Comparison of ENCODE assay signal across 1 cellular context in genomic region chr22:49962012-49962750, GRCh38.
TF ChIP-seq lines count a peak whose summit lies in the region.

No MANE protein-coding gene starts in this region.

TF ChIP-seq in K562, 482 proteins besides CTCF, POLR2A, EP300 and RAD21 (continued from another document and continues in another):
- TF ChIP-seq ZNF384 (IDR thresholded peaks at IDR 0.05; ENCODE audit: low read depth, low read length) (no peak), XRCC4 (IDR thresholded peaks at IDR 0.05; ENCODE audit: extremely low read depth, insufficient read depth, insufficient read length) (no peak), RB1 (IDR thresholded peaks at IDR 0.05; ENCODE audit: low read depth) (no peak), LCOR (CRISPR knock-in tag; IDR thresholded peaks at IDR 0.05) (no peak), ZHX1 (conservative IDR thresholded peaks at IDR 0.05; ENCODE audit: low read length) (no peak), JUND (IDR thresholded peaks at IDR 0.05; ENCODE audit: borderline replicate concordance, low read depth, low read length) (peak; percentile 44; the same call in 1 of the 2 replicates), JUND (tag; IDR thresholded peaks at IDR 0.05; ENCODE audit: borderline replicate concordance, low read depth, low read length) (peak; percentile 43; the same call in 1 of the 3 replicates), MAZ (CRISPR knock-in tag; conservative IDR thresholded peaks at IDR 0.05 in 1 of 2, IDR thresholded peaks at IDR 0.05 in 1 of 2) (peak; percentile 8 to 34; a peak in 1 of 4 replicates), RHOXF2B (CRISPR knock-in tag; conservative IDR thresholded peaks at IDR 0.05) (no peak), NR2F6 (CRISPR knock-in tag; IDR thresholded peaks at IDR 0.05) (no peak), ASH1L (IDR thresholded peaks at IDR 0.05; ENCODE audit: borderline replicate concordance, low read depth, partially characterized antibody) (no peak), NRF1 (conservative IDR thresholded peaks at IDR 0.05 in 1 of 2, IDR thresholded peaks at IDR 0.05 in 1 of 2) (no peak), DPF2 (IDR thresholded peaks at IDR 0.05) (0 out of 2 replicates have a peak, but pooled peaks have one; percentile 26), NCOR1 (IDR thresholded peaks at IDR 0.05) (peak; percentile 59), CREB1 (IDR thresholded peaks at IDR 0.05) (no peak), CREB1 (CRISPR knock-in tag; IDR thresholded peaks at IDR 0.05) (peak; percentile 17; the same call in 1 of the 2 replicates), NCOA1 (IDR thresholded peaks at IDR 0.05; ENCODE audit: low read depth) (no peak), MYC (IDR thresholded peaks at IDR 0.05; ENCODE audit: low read depth, low read length) (no peak), MYC (CRISPR knock-in tag; IDR thresholded peaks at IDR 0.05; ENCODE audit: borderline replicate concordance, low read depth) (no peak), NONO (IDR thresholded peaks at IDR 0.05; ENCODE audit: low read depth in 2 of 2, low read length in 1 of 2) (no peak), ZNF655 (CRISPR knock-in tag; IDR thresholded peaks at IDR 0.05) (no peak), ZNF23 (CRISPR knock-in tag; IDR thresholded peaks at IDR 0.05) (no peak), ZFX (CRISPR knock-in tag; IDR thresholded peaks at IDR 0.05) (peak; percentile 70; the same call in 1 of the 2 replicates), VEZF1 (CRISPR knock-in tag; IDR thresholded peaks at IDR 0.05) (peak; percentile 97), KDM5B (IDR thresholded peaks at IDR 0.05; ENCODE audit: insufficient replicate concordance, low read depth, low read length) (peak; percentile 23), PTBP1 (IDR thresholded peaks at IDR 0.05; ENCODE audit: low read depth, low read length) (no peak), HMGN3 (IDR thresholded peaks at IDR 0.05; ENCODE audit: borderline replicate concordance, extremely low read depth, insufficient read length, low read depth, low read length) (peak; percentile 54), OTX1 (CRISPR knock-in tag; IDR thresholded peaks at IDR 0.05) (no peak), PHTF2 (CRISPR knock-in tag; IDR thresholded peaks at IDR 0.05) (no peak), SREBF1 (IDR thresholded peaks at IDR 0.05; ENCODE audit: borderline replicate concordance, low read depth, low read length) (no peak), ZBTB7A (IDR thresholded peaks at IDR 0.05; ENCODE audit: borderline replicate concordance, control insufficient read depth, low read depth, low read length) (peak; percentile 24; the same call in 1 of the 2 replicates), ZNF121 (CRISPR knock-in tag; conservative IDR thresholded peaks at IDR 0.05) (no peak), ZC3H4 (CRISPR knock-in tag; IDR thresholded peaks at IDR 0.05; ENCODE audit: borderline replicate concordance) (no peak), USF2 (CRISPR knock-in tag; IDR thresholded peaks at IDR 0.05) (peak; percentile 64), SOX6 (IDR thresholded peaks at IDR 0.05) (peak; percentile 36; the same call in 1 of the 2 replicates), GABPA (tag; conservative IDR thresholded peaks at IDR 0.05; ENCODE audit: low read depth) (peak; percentile 54; the same call in 1 of the 2 replicates), EZH2 (IDR thresholded peaks at IDR 0.05; ENCODE audit: borderline replicate concordance, low read depth, low read length) (no peak), CBX3 (IDR thresholded peaks at IDR 0.05; ENCODE audit: borderline replicate concordance in 1 of 2, low read length in 2 of 2) (no peak)
- TF ChIP-seq, protein P1, sequence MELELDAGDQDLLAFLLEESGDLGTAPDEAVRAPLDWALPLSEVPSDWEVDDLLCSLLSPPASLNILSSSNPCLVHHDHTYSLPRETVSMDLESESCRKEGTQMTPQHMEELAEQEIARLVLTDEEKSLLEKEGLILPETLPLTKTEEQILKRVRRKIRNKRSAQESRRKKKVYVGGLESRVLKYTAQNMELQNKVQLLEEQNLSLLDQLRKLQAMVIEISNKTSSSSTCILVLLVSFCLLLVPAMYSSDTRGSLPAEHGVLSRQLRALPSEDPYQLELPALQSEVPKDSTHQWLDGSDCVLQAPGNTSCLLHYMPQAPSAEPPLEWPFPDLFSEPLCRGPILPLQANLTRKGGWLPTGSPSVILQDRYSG (tag; conservative IDR thresholded peaks at IDR 0.05; ENCODE audit: low read depth): no peak
- TF ChIP-seq, protein P2, sequence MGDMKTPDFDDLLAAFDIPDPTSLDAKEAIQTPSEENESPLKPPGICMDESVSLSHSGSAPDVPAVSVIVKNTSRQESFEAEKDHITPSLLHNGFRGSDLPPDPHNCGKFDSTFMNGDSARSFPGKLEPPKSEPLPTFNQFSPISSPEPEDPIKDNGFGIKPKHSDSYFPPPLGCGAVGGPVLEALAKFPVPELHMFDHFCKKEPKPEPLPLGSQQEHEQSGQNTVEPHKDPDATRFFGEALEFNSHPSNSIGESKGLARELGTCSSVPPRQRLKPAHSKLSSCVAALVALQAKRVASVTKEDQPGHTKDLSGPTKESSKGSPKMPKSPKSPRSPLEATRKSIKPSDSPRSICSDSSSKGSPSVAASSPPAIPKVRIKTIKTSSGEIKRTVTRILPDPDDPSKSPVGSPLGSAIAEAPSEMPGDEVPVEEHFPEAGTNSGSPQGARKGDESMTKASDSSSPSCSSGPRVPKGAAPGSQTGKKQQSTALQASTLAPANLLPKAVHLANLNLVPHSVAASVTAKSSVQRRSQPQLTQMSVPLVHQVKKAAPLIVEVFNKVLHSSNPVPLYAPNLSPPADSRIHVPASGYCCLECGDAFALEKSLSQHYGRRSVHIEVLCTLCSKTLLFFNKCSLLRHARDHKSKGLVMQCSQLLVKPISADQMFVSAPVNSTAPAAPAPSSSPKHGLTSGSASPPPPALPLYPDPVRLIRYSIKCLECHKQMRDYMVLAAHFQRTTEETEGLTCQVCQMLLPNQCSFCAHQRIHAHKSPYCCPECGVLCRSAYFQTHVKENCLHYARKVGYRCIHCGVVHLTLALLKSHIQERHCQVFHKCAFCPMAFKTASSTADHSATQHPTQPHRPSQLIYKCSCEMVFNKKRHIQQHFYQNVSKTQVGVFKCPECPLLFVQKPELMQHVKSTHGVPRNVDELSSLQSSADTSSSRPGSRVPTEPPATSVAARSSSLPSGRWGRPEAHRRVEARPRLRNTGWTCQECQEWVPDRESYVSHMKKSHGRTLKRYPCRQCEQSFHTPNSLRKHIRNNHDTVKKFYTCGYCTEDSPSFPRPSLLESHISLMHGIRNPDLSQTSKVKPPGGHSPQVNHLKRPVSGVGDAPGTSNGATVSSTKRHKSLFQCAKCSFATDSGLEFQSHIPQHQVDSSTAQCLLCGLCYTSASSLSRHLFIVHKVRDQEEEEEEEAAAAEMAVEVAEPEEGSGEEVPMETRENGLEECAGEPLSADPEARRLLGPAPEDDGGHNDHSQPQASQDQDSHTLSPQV (IDR thresholded peaks at IDR 0.05): peak; percentile 45; the same call in 1 of the 2 replicates
- TF ChIP-seq, protein P3, sequence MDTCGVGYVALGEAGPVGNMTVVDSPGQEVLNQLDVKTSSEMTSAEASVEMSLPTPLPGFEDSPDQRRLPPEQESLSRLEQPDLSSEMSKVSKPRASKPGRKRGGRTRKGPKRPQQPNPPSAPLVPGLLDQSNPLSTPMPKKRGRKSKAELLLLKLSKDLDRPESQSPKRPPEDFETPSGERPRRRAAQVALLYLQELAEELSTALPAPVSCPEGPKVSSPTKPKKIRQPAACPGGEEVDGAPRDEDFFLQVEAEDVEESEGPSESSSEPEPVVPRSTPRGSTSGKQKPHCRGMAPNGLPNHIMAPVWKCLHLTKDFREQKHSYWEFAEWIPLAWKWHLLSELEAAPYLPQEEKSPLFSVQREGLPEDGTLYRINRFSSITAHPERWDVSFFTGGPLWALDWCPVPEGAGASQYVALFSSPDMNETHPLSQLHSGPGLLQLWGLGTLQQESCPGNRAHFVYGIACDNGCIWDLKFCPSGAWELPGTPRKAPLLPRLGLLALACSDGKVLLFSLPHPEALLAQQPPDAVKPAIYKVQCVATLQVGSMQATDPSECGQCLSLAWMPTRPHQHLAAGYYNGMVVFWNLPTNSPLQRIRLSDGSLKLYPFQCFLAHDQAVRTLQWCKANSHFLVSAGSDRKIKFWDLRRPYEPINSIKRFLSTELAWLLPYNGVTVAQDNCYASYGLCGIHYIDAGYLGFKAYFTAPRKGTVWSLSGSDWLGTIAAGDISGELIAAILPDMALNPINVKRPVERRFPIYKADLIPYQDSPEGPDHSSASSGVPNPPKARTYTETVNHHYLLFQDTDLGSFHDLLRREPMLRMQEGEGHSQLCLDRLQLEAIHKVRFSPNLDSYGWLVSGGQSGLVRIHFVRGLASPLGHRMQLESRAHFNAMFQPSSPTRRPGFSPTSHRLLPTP (IDR thresholded peaks at IDR 0.05; ENCODE audit: borderline replicate concordance, extremely low read depth, insufficient read length): no peak
- TF ChIP-seq, protein P4, sequence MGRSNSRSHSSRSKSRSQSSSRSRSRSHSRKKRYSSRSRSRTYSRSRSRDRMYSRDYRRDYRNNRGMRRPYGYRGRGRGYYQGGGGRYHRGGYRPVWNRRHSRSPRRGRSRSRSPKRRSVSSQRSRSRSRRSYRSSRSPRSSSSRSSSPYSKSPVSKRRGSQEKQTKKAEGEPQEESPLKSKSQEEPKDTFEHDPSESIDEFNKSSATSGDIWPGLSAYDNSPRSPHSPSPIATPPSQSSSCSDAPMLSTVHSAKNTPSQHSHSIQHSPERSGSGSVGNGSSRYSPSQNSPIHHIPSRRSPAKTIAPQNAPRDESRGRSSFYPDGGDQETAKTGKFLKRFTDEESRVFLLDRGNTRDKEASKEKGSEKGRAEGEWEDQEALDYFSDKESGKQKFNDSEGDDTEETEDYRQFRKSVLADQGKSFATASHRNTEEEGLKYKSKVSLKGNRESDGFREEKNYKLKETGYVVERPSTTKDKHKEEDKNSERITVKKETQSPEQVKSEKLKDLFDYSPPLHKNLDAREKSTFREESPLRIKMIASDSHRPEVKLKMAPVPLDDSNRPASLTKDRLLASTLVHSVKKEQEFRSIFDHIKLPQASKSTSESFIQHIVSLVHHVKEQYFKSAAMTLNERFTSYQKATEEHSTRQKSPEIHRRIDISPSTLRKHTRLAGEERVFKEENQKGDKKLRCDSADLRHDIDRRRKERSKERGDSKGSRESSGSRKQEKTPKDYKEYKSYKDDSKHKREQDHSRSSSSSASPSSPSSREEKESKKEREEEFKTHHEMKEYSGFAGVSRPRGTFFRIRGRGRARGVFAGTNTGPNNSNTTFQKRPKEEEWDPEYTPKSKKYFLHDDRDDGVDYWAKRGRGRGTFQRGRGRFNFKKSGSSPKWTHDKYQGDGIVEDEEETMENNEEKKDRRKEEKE (IDR thresholded peaks at IDR 0.05; ENCODE audit: borderline replicate concordance in 1 of 2, control insufficient read depth in 1 of 2, low read depth in 2 of 2, low read length in 1 of 2): no peak
- TF ChIP-seq, protein P5, sequence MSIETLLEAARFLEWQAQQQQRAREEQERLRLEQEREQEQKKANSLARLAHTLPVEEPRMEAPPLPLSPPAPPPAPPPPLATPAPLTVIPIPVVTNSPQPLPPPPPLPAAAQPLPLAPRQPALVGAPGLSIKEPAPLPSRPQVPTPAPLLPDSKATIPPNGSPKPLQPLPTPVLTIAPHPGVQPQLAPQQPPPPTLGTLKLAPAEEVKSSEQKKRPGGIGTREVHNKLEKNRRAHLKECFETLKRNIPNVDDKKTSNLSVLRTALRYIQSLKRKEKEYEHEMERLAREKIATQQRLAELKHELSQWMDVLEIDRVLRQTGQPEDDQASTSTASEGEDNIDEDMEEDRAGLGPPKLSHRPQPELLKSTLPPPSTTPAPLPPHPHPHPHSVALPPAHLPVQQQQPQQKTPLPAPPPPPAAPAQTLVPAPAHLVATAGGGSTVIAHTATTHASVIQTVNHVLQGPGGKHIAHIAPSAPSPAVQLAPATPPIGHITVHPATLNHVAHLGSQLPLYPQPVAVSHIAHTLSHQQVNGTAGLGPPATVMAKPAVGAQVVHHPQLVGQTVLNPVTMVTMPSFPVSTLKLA (conservative IDR thresholded peaks at IDR 0.05): peak in 1 of 2 experiments; percentile 70; a peak in 2 of 4 replicates
